9 cellular contexts compared by ENCODE assay signal in genomic region chr17:27473190-27473747, GRCh38. TPM values are rescaled to one million over a fixed set of nuclear protein-coding genes. Genes with fewer than 3 reads are reported as not detected.
A peak's percentile ranks its signal among the peaks of the same experiment; 100 is the strongest.
DNase-seq lines count a peak whose midpoint lies in the region; ATAC-seq, FAIRE-seq and TF ChIP-seq lines count a peak whose summit lies in the region.
"Had no signal": no experiment of that assay in that cellular context is flagged by ENCODE, and none has a peak within 500 bp of the region (broad histone marks: within the 10 kb centered on the region; RNA-seq: fewer than 3 reads in every experiment).

No MANE protein-coding gene starts in this region.

- DNase-seq in Daoy (ENCODE audit: low read depth) (peak; percentile 50), Karpas-422 (peak; percentile 46), GM12878 (ENCODE audit: low read depth, low spot score) (no peak), NCI-H1694 (lab: John Stamatoyannopoulos, UW) (no peak), activated gamma-delta T cell treated with Interleukin-2 at 50 U/mL for 16 hours (no peak), SW 1271 (lab: John Stamatoyannopoulos, UW) (no peak)
- DNase-seq in effector CD8-positive, alpha-beta T cell (lab: John Stamatoyannopoulos, UW), result no peak
- DNase-seq: hippocampal formation had no signal

- no peaks in the 10 kb centered on the region for H3K9me3 ChIP-seq in Karpas-422 (ENCODE audit: low read length)
- H3K9me3 ChIP-seq in GM12878 (replicated peaks; ENCODE audit: control insufficient read depth, insufficient read depth, low read length), result no peaks in the 10 kb centered on the region
- no peaks in the 10 kb centered on the region for H3K9me3 ChIP-seq in neutrophil

- H3K27ac ChIP-seq in Karpas-422 (ENCODE audit: low read length) (no peak overlapping the region), GM12878 (ENCODE audit: control insufficient read depth, insufficient read depth) (peak overlapping the region; percentile 98), neutrophil (peak overlapping the region; percentile 67)

- H3K4me3 ChIP-seq in Karpas-422 (ENCODE audit: low read length) (no peak overlapping the region), GM12878 (0 out of 2 replicates have a peak overlapping the region, but pooled peaks have one; percentile 42), neutrophil (ENCODE audit: low read depth in 1 of 2, low read length in 1 of 2) (peak overlapping the region in 1 of 2 experiments; percentile 47)

- H3K79me2 ChIP-seq in Karpas-422 (ENCODE audit: low read length), result no peaks in the 10 kb centered on the region
- peaks cover 89% of the 10 kb centered on the region for H3K79me2 ChIP-seq in GM12878 (ENCODE audit: control insufficient read depth, insufficient read depth, low read length)

- intact Hi-C loops in GM12878 (cut with micrococcal nuclease; ENCODE audit: unreplicated experiment), result loop anchor here (1.0 to 2.0 kb wide), 4 partner anchors 10 to 46 kb away; no protein-coding TSS in a partner anchor

- in situ Hi-C loops in GM12878 (cut with MboI), result loop anchor here (5.0 to 25.0 kb wide), 2 partner anchors 69 to 1264 kb away; partner anchors contain the start of genes NEK8, TLCD1 and TRAF4

- H4K20me1 ChIP-seq in Karpas-422 (ENCODE audit: insufficient read depth, low read depth, low read length), result no peaks in the 10 kb centered on the region
- no peaks in the 10 kb centered on the region for H4K20me1 ChIP-seq in GM12878 (ENCODE audit: control insufficient read depth, insufficient read depth)

- BruUV-seq in GM12878 (replicated peaks; lab: Mats Ljungman, UMichigan), result TSS peak; percentile 77

- TF ChIP-seq CTCF in GM12878 (IDR thresholded peaks at IDR 0.05 in 2 of 3, conservative IDR thresholded peaks at IDR 0.05 in 1 of 3; ENCODE audit: control insufficient read depth in 2 of 3, extremely low read depth in 1 of 3, insufficient read depth in 1 of 3, low read depth in 3 of 3, low read length in 3 of 3), result no peak
- no peak for TF ChIP-seq CTCF in neutrophil (IDR thresholded peaks at IDR 0.05)

- RAD21 ChIA-PET in GM12878 (lab: Charles Lee; ENCODE audit: unreplicated experiment), result interaction anchor here (0.7 to 12.5 kb wide), 16 partner anchors 8 to 335 kb away, joined by 3 to 229 read pairs (median 10); partner anchors contain the start of gene KSR1

- SMC1A ChIA-PET in GM12878 (lab: Charles Lee; ENCODE audit: uncharacterized antibody, unreplicated experiment), result interaction anchor here (0.7 to 13.6 kb wide), 16 partner anchors 9 to 234 kb away, joined by 3 to 228 read pairs (median 6); partner anchors contain the start of gene KSR1

- no peak; a peak in 1 of 4 replicates for TF ChIP-seq EP300 in GM12878 (IDR thresholded peaks at IDR 0.05; ENCODE audit: borderline replicate concordance in 1 of 2, control insufficient read depth in 1 of 2, low read depth in 2 of 2, low read length in 2 of 2)

- H3K9me2 ChIP-seq in Karpas-422 (replicated peaks; ENCODE audit: insufficient read depth, low read length), result no peaks in the 10 kb centered on the region

- no peak for TF ChIP-seq POLR2A in GM12878 (IDR thresholded peaks at IDR 0.05; ENCODE audit: low read depth, low read length)

- peak; percentile 48 for ATAC-seq in GM12878

- H2AFZ ChIP-seq in Karpas-422 (ENCODE audit: low read length) (no peak overlapping the region), GM12878 (ENCODE audit: control insufficient read depth, low read depth, low read length) (peak overlapping the region; percentile 18; the same call in 1 of the 2 replicates)

- TF ChIP-seq RAD21 in GM12878 (IDR thresholded peaks at IDR 0.05; ENCODE audit: insufficient read depth, low read depth, low read length), result no peak

- FAIRE-seq in GM12878 (lab: Jason Lieb, UNC), result no peak

- H3K9ac ChIP-seq in Karpas-422 (ENCODE audit: low read length), result no peak overlapping the region
- H3K9ac ChIP-seq in GM12878 (ENCODE audit: control insufficient read depth, insufficient read depth, low read length), result peak overlapping the region; percentile 75

- CTCF ChIA-PET in GM12878 (lab: Yijun Ruan, JAX), result interaction anchor here (0.8 to 7.3 kb wide), 10 partner anchors 8 to 236 kb away, joined by 3 to 69 read pairs (median 4); partner anchors contain the start of gene KSR1

- POLR2A ChIA-PET in GM12878 (lab: Charles Lee), result interaction anchor here (0.8 to 10.0 kb wide), 9 partner anchors 8 to 73 kb away, joined by 3 to 143 read pairs (median 3); partner anchors contain the start of gene KSR1

- H3K4me2 ChIP-seq in Karpas-422 (ENCODE audit: low read depth, low read length, poor library complexity, severe bottlenecking), result no peak overlapping the region
- peak overlapping the region; percentile 86 for H3K4me2 ChIP-seq in GM12878 (ENCODE audit: control insufficient read depth, insufficient read depth)

- no peaks in the 10 kb centered on the region for H3K36me3 ChIP-seq in Karpas-422 (ENCODE audit: insufficient read depth, low read length)
- no peaks in the 10 kb centered on the region for H3K36me3 ChIP-seq in GM12878 (ENCODE audit: control insufficient read depth in 2 of 2, insufficient read depth in 2 of 2, low read length in 1 of 2)
- H3K36me3 ChIP-seq in neutrophil, result no peaks in the 10 kb centered on the region

- 42% methylated on average over 6 of the region's 6 CpGs for WGBS in GM12878 (ENCODE audit: insufficient coverage, insufficient replicate concordance, low lambda C conversion rate, missing lambda C conversion rate)

- peaks cover 7% of the 10 kb centered on the region; the same call in 1 of the 2 replicates for H3K4me1 ChIP-seq in Karpas-422 (ENCODE audit: low read length)
- peaks cover 90% of the 10 kb centered on the region for H3K4me1 ChIP-seq in GM12878 (ENCODE audit: control insufficient read depth, insufficient read depth, low read length)
- H3K4me1 ChIP-seq in neutrophil (ENCODE audit: control insufficient read depth in 1 of 2, insufficient read depth in 1 of 2, low read depth in 1 of 2, low read length in 1 of 2), result peaks cover 13% of the 10 kb centered on the region in 2 experiments

- H3K27me3 ChIP-seq in Karpas-422 (ENCODE audit: low read length), result no peaks in the 10 kb centered on the region
- H3K27me3 ChIP-seq in GM12878 (replicated peaks in 1 of 2; ENCODE audit: control insufficient read depth in 2 of 2, insufficient read depth in 2 of 2, low read length in 1 of 2), result no peaks in the 10 kb centered on the region
- H3K27me3 ChIP-seq in neutrophil, result no peaks in the 10 kb centered on the region

TF ChIP-seq in GM12878, 131 proteins besides CTCF, POLR2A, EP300 and RAD21 (continues in another document):
- TF ChIP-seq CHD4 (IDR thresholded peaks at IDR 0.05) (no peak), ZZZ3 (IDR thresholded peaks at IDR 0.05; ENCODE audit: control insufficient read depth, insufficient read length, low read depth) (no peak), NRF1 (conservative IDR thresholded peaks at IDR 0.05; ENCODE audit: low read depth, low read length) (no peak), FOXM1 (IDR thresholded peaks at IDR 0.05; ENCODE audit: low read depth, low read length) (0 out of 2 replicates have a peak, but pooled peaks have one; percentile 65), SUZ12 (IDR thresholded peaks at IDR 0.05; ENCODE audit: unreplicated experiment) (no peak), PAX8 (IDR thresholded peaks at IDR 0.05) (no peak), CEBPZ (IDR thresholded peaks at IDR 0.05; ENCODE audit: low read depth, low read length) (no peak), MTA2 (IDR thresholded peaks at IDR 0.05; ENCODE audit: low read depth) (no peak), JUNB (IDR thresholded peaks at IDR 0.05) (no peak; the same call in 1 of the 2 replicates), TARDBP (IDR thresholded peaks at IDR 0.05; ENCODE audit: borderline replicate concordance) (no peak)

RNA-seq across cellular contexts. Expression of gene KSR1, which starts 17.0 kb away (rescaled TPM):
- total RNA-seq in Daoy (2014; rRNA removed; shearing (Covaris generic)), result 55.3 and 59.5 TPM in 2 replicates
- 0.32 and 0.52 TPM in 2 replicates for total RNA-seq in Karpas-422 (2014; rRNA removed; shearing (Covaris generic); ENCODE audit: low replicate concordance)
- total RNA-seq in GM12878 (2013; cell fraction: nucleolus; rRNA removed), result 502 and 598 TPM in 2 replicates
- 21.4 and 26.1 TPM in 2 replicates for total RNA-seq in GM12878 (2014; rRNA removed)
- total RNA-seq in GM12878 (2014; rRNA removed; fragmentation: Illumina TruSeq; extraction: Trizol), result 19.7 and 20.1 TPM in 2 replicates
- total RNA-seq in GM12878 (2021), result 60.7 and 64.9 TPM in 2 replicates
- polyA plus RNA-seq in GM12878 (2011; ENCODE audit: low read depth), result 9.6 TPM
- 48.2 and 66.6 TPM in 2 replicates for polyA plus RNA-seq in GM12878 (2011; rRNA removed)
- polyA plus RNA-seq in GM12878 (2011; cell fraction: cytosol; rRNA removed), result 61.2 and 63.3 TPM in 2 replicates
- polyA plus RNA-seq in GM12878 (2011; cell fraction: nucleus; rRNA removed), result 337 and 354 TPM in 2 replicates
- polyA plus RNA-seq in GM12878 (2012), result 14.1 and 24.0 TPM in 2 replicates
- polyA plus RNA-seq in GM12878 (2014; fragmentation: Illumina TruSeq; extraction: Trizol), result 29.2 and 44.1 TPM in 2 replicates
- 1 to 10 TPM in 1 of 2 experiments, under 1 TPM in 1; 0.97 to 1.7 TPM for polyA plus RNA-seq in GM12878 (2014; fragmentation: Nextera tagmentation; extraction: Ambion mirVana)
- 44.7 and 47.2 TPM in 2 replicates for polyA plus RNA-seq in GM12878 (2014; rRNA removed)
- 10 to 100 TPM; 17.5 to 18.3 TPM for polyA plus RNA-seq in GM12878 (2016; fragmentation: Nextera tagmentation; extraction: Ambion mirVana)
- 99.3 and 144 TPM in 2 replicates for polyA minus RNA-seq in GM12878 (2011; rRNA and poly(A)+ RNA removed)
- 35.6 and 42.5 TPM in 2 replicates for polyA minus RNA-seq in GM12878 (2011; cell fraction: cytosol; rRNA and poly(A)+ RNA removed)
- 107 and 177 TPM in 2 replicates for polyA minus RNA-seq in GM12878 (2011; cell fraction: nucleus; rRNA and poly(A)+ RNA removed)

Comparison
In these comparisons a context has a peak if more than half of its experiments do, and no peak if none do; other contexts are left out.
1. DNase-seq: peak in Daoy (single experiment) and Karpas-422 (single experiment); none in GM12878 (single experiment), NCI-H1694 (single experiment), activated gamma-delta T cell treated with Interleukin-2 at 50 U/mL for 16 hours (single experiment), effector CD8-positive, alpha-beta T cell (single experiment) and SW 1271 (0 of 2).
2. RNA of gene KSR1, which starts 17.0 kb away (total RNA-seq): 55.3 to 59.5 TPM in Daoy and 19.7 to 598 TPM in GM12878; 0.32 to 0.52 TPM in Karpas-422; every median in the first group is over 10 times any median in the second.